ENCODE assay signal across 9 cellular contexts in genomic region chr7:135169141-135169935, GRCh38. TPM values are rescaled to one million over a fixed set of nuclear protein-coding genes. Genes with fewer than 3 reads are reported as not detected.
DNase-seq lines count a peak whose midpoint lies in the region; ATAC-seq, FAIRE-seq and TF ChIP-seq lines count a peak whose summit lies in the region.
"Had no signal": no experiment of that assay in that cellular context is flagged by ENCODE, and none has a peak within 500 bp of the region (broad histone marks: within the 10 kb centered on the region; RNA-seq: fewer than 3 reads in every experiment).

No MANE protein-coding gene starts in this region.

- ATAC-seq in GM19372 (IDR thresholded peaks at IDR 0.05; ENCODE audit: low read depth, unreplicated experiment), result peak; percentile 36
- peak; percentile 42 for ATAC-seq in HG03521 (IDR thresholded peaks at IDR 0.05; ENCODE audit: unreplicated experiment)
- peak; percentile 44 for ATAC-seq in T-helper 17 cell

- no peaks in the 10 kb centered on the region for H3K36me3 Mint-ChIP-seq in T-helper 17 cell (ENCODE audit: low read depth)
- H3K36me3 Mint-ChIP-seq in stimulated activated naive CD8-positive, alpha-beta T cell treated with anti-CD3 and anti-CD28 coated beads, Interleukin-15, Interleukin-2, amounts not matched to agents 100 ng/mL and 50 ng/mL, for 24 hours (ENCODE audit: low read depth), result peaks cover 54% of the 10 kb centered on the region

- FAIRE-seq in D721Med (lab: Jason Lieb, UNC), result no peak

- peak overlapping the region; percentile 89 for H3K4me3 Mint-ChIP-seq in T-helper 17 cell
- H3K4me3 Mint-ChIP-seq in stimulated activated naive CD8-positive, alpha-beta T cell treated with anti-CD3 and anti-CD28 coated beads, Interleukin-15, Interleukin-2, amounts not matched to agents 100 ng/mL and 50 ng/mL, for 24 hours, result peak overlapping the region; percentile 95

- H3K4me1 Mint-ChIP-seq in T-helper 17 cell, result peaks cover 35% of the 10 kb centered on the region
- peaks cover 63% of the 10 kb centered on the region for H3K4me1 Mint-ChIP-seq in stimulated activated naive CD8-positive, alpha-beta T cell treated with anti-CD3 and anti-CD28 coated beads, Interleukin-15, Interleukin-2, amounts not matched to agents 100 ng/mL and 50 ng/mL, for 24 hours (ENCODE audit: low read depth)

- H3K9me3 ChIP-seq in T-helper 17 cell (ENCODE audit: control insufficient read depth, low read length, poor library complexity, severe bottlenecking), result no peaks in the 10 kb centered on the region

- H3K27me3 Mint-ChIP-seq in T-helper 17 cell, result no peaks in the 10 kb centered on the region
- H3K27me3 Mint-ChIP-seq in stimulated activated naive CD8-positive, alpha-beta T cell treated with anti-CD3 and anti-CD28 coated beads, Interleukin-15, Interleukin-2, amounts not matched to agents 100 ng/mL and 50 ng/mL, for 24 hours, result no peaks in the 10 kb centered on the region

- DNase-seq in D721Med (ENCODE audit: insufficient read length, low spot score) (no peak), T-helper 17 cell (peak; percentile 35 to 45 (median 35)), lung microvascular endothelial cell (ENCODE audit: low read depth in 2 of 2) (peak; percentile 42 to 47), AG20443 (ENCODE audit: low spot score) (no peak)
- DNase-seq in central memory CD4-positive, alpha-beta T cell, result peak; percentile 52
- DNase-seq: left cardiac atrium had no signal

- no peaks in the 10 kb centered on the region for H3K9me3 Mint-ChIP-seq in stimulated activated naive CD8-positive, alpha-beta T cell treated with anti-CD3 and anti-CD28 coated beads, Interleukin-15, Interleukin-2, amounts not matched to agents 100 ng/mL and 50 ng/mL, for 24 hours

- peak overlapping the region; percentile 97 for H3K27ac Mint-ChIP-seq in T-helper 17 cell
- peak overlapping the region; percentile 94 for H3K27ac Mint-ChIP-seq in stimulated activated naive CD8-positive, alpha-beta T cell treated with anti-CD3 and anti-CD28 coated beads, Interleukin-15, Interleukin-2, amounts not matched to agents 100 ng/mL and 50 ng/mL, for 24 hours

- TF ChIP-seq CTCF in D721Med (IDR thresholded peaks at IDR 0.05; ENCODE audit: insufficient read depth, missing control alignments), result peak; percentile 50

RNA-seq across cellular contexts. Expression of gene CYREN, which starts 1.2 kb away (rescaled TPM):
- total RNA-seq in T-helper 17 cell (10 to 100 TPM; 21.0 to 23.2 TPM), lung microvascular endothelial cell (10.7 and 12.6 TPM in 2 replicates)

RNA-seq across cellular contexts. Expression of gene TMEM140, which starts 21.5 kb away (rescaled TPM):
- total RNA-seq in T-helper 17 cell (10 to 100 TPM; 24.5 to 55.2 TPM), lung microvascular endothelial cell (21.1 and 59.7 TPM in 2 replicates)

RNA-seq across cellular contexts. Expression of gene WDR91, which starts 42.0 kb away (rescaled TPM):
- total RNA-seq in T-helper 17 cell (10 to 100 TPM; 31.6 to 37.5 TPM), lung microvascular endothelial cell (4.0 and 4.4 TPM in 2 replicates)

Comparison
In these comparisons a context has a peak if more than half of its experiments do, and no peak if none do; other contexts are left out.
1. DNase-seq: peak in T-helper 17 cell (3 of 3), central memory CD4-positive, alpha-beta T cell (single experiment) and lung microvascular endothelial cell (2 of 2); none in D721Med (single experiment) and AG20443 (single experiment).
2. Peak in every context shown above with its lines, with median percentiles within 50 percentile points of each other: ATAC-seq.